ENCODE assay signal across 1 cellular context in the genomic region with DNA sequence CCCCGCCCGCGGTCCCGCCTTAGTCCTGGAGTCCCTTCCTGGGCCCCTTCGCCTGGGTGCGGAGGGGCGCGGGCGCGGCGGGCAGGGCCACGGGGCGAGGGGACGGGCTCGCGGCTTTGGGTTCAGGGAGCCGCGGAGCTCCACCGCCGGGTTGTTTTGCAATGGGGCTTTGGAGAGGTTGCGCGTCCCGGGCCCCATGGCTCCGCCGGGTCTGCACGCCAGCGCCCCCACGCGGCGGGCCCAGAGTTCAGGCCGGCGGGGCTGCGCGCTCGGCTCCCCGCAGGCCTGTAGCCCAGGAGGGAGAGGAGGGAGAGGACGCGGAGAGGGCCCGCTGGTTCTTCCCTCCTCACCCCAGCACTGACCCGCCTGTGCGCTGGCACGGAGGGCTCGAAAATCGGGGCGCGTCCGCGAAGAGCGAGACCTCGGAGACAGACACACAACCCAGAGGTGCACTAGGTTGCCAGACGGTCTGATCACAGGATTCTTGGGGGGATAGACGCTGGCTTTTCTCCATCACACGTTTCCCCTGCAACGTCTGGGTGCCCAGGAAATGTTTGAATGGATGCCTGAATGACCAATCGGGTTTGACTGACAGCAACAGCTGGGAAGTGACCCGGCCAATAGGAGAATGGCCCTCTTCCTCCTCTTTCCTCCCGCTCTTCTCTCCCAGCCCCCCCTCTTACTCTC.
TF ChIP-seq lines count a peak whose summit lies in the region.

No MANE protein-coding gene starts in this region.

TF ChIP-seq in HEK293, 187 proteins besides CTCF, POLR2A, EP300 and RAD21 (continued from another document):
- TF ChIP-seq PATZ1 (tag by site-specific recombination; IDR thresholded peaks at IDR 0.05), result 0 out of 2 replicates have a peak, but pooled peaks have one; percentile 19
- TF ChIP-seq ZNF433 (tag by site-specific recombination; IDR thresholded peaks at IDR 0.05; ENCODE audit: low read depth), result no peak
- TF ChIP-seq ZNF501 (tag by site-specific recombination; IDR thresholded peaks at IDR 0.05), result 0 out of 2 replicates have a peak, but pooled peaks have one; percentile 45
- TF ChIP-seq ZNF24 (tag by site-specific recombination; IDR thresholded peaks at IDR 0.05), result no peak
- no peak for TF ChIP-seq MEIS1 (CRISPR knock-in tag; IDR thresholded peaks at IDR 0.05; ENCODE audit: borderline replicate concordance)
- TF ChIP-seq, protein P1, sequence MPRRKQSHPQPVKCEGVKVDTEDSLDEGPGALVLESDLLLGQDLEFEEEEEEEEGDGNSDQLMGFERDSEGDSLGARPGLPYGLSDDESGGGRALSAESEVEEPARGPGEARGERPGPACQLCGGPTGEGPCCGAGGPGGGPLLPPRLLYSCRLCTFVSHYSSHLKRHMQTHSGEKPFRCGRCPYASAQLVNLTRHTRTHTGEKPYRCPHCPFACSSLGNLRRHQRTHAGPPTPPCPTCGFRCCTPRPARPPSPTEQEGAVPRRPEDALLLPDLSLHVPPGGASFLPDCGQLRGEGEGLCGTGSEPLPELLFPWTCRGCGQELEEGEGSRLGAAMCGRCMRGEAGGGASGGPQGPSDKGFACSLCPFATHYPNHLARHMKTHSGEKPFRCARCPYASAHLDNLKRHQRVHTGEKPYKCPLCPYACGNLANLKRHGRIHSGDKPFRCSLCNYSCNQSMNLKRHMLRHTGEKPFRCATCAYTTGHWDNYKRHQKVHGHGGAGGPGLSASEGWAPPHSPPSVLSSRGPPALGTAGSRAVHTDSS (tag by site-specific recombination; IDR thresholded peaks at IDR 0.05), result no peak
- TF ChIP-seq TRIM28 (IDR thresholded peaks at IDR 0.05; ENCODE audit: borderline replicate concordance, low read length), result no peak
- TF ChIP-seq ZNF629 (tag by site-specific recombination; IDR thresholded peaks at IDR 0.05), result 0 out of 2 replicates have a peak, but pooled peaks have one; percentile 15
- TF ChIP-seq, protein P2, sequence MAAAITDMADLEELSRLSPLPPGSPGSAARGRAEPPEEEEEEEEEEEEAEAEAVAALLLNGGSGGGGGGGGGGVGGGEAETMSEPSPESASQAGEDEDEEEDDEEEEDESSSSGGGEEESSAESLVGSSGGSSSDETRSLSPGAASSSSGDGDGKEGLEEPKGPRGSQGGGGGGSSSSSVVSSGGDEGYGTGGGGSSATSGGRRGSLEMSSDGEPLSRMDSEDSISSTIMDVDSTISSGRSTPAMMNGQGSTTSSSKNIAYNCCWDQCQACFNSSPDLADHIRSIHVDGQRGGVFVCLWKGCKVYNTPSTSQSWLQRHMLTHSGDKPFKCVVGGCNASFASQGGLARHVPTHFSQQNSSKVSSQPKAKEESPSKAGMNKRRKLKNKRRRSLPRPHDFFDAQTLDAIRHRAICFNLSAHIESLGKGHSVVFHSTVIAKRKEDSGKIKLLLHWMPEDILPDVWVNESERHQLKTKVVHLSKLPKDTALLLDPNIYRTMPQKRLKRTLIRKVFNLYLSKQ (tag by site-specific recombination; IDR thresholded peaks at IDR 0.05; ENCODE audit: borderline replicate concordance), result no peak
- no peak for TF ChIP-seq ZNF514 (tag by site-specific recombination; IDR thresholded peaks at IDR 0.05)
- TF ChIP-seq ZNF138 (tag by site-specific recombination; IDR thresholded peaks at IDR 0.05; ENCODE audit: borderline replicate concordance), result no peak
- peak; percentile 32; the same call in 1 of the 2 replicates for TF ChIP-seq SP7 (tag by site-specific recombination; IDR thresholded peaks at IDR 0.05)
- peak; percentile 74 for TF ChIP-seq ZBTB17 (tag by site-specific recombination; IDR thresholded peaks at IDR 0.05)
- no peak for TF ChIP-seq ZNF121 (tag by site-specific recombination; IDR thresholded peaks at IDR 0.05)
- TF ChIP-seq ZNF335 (tag by site-specific recombination; conservative IDR thresholded peaks at IDR 0.05), result 0 out of 2 replicates have a peak, but pooled peaks have one; percentile 27
- no peak for TF ChIP-seq ZNF843 (tag by site-specific recombination; IDR thresholded peaks at IDR 0.05)
- TF ChIP-seq, protein P3, sequence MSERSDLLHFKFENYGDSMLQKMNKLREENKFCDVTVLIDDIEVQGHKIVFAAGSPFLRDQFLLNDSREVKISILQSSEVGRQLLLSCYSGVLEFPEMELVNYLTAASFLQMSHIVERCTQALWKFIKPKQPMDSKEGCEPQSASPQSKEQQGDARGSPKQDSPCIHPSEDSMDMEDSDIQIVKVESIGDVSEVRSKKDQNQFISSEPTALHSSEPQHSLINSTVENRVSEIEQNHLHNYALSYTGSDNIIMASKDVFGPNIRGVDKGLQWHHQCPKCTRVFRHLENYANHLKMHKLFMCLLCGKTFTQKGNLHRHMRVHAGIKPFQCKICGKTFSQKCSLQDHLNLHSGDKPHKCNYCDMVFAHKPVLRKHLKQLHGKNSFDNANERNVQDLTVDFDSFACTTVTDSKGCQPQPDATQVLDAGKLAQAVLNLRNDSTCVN (tag by site-specific recombination; optimal IDR thresholded peaks at IDR 0.05), result peak; percentile 71
- no peak for TF ChIP-seq ZNF155 (tag by site-specific recombination; IDR thresholded peaks at IDR 0.05)
- TF ChIP-seq TSHZ1 (tag by site-specific recombination; IDR thresholded peaks at IDR 0.05; ENCODE audit: borderline replicate concordance), result no peak
- TF ChIP-seq, protein P4, sequence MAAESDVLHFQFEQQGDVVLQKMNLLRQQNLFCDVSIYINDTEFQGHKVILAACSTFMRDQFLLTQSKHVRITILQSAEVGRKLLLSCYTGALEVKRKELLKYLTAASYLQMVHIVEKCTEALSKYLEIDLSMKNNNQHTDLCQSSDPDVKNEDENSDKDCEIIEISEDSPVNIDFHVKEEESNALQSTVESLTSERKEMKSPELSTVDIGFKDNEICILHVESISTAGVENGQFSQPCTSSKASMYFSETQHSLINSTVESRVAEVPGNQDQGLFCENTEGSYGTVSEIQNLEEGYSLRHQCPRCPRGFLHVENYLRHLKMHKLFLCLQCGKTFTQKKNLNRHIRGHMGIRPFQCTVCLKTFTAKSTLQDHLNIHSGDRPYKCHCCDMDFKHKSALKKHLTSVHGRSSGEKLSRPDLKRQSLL (tag by site-specific recombination; IDR thresholded peaks at IDR 0.05), result 0 out of 2 replicates have a peak, but pooled peaks have one; percentile 7
- TF ChIP-seq, protein P5, sequence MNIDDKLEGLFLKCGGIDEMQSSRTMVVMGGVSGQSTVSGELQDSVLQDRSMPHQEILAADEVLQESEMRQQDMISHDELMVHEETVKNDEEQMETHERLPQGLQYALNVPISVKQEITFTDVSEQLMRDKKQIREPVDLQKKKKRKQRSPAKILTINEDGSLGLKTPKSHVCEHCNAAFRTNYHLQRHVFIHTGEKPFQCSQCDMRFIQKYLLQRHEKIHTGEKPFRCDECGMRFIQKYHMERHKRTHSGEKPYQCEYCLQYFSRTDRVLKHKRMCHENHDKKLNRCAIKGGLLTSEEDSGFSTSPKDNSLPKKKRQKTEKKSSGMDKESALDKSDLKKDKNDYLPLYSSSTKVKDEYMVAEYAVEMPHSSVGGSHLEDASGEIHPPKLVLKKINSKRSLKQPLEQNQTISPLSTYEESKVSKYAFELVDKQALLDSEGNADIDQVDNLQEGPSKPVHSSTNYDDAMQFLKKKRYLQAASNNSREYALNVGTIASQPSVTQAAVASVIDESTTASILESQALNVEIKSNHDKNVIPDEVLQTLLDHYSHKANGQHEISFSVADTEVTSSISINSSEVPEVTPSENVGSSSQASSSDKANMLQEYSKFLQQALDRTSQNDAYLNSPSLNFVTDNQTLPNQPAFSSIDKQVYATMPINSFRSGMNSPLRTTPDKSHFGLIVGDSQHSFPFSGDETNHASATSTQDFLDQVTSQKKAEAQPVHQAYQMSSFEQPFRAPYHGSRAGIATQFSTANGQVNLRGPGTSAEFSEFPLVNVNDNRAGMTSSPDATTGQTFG (tag by site-specific recombination; IDR thresholded peaks at IDR 0.05; ENCODE audit: borderline replicate concordance), result no peak
- TF ChIP-seq ZSCAN23 (tag by site-specific recombination; IDR thresholded peaks at IDR 0.05), result no peak
- no peak for TF ChIP-seq ZNF561 (tag by site-specific recombination; IDR thresholded peaks at IDR 0.05; ENCODE audit: borderline replicate concordance)
- TF ChIP-seq ZNF510 (tag by site-specific recombination; IDR thresholded peaks at IDR 0.05; ENCODE audit: insufficient replicate concordance), result no peak
TF ChIP-seq in HEK293: peak in this region for 19.
